Comparison of ENCODE assay signal across 8 cellular contexts in genomic region chr2:17813742-17814458, GRCh38. TPM values are rescaled to one million over a fixed set of nuclear protein-coding genes. Genes with fewer than 3 reads are reported as not detected.
A peak's percentile ranks its signal among the peaks of the same experiment; 100 is the strongest.
DNase-seq lines count a peak whose midpoint lies in the region; ATAC-seq, FAIRE-seq and TF ChIP-seq lines count a peak whose summit lies in the region.

No MANE protein-coding gene starts in this region.

- no peaks in the 10 kb centered on the region for H3K27me3 ChIP-seq in suprapubic skin
- H3K27me3 ChIP-seq in H7 (ENCODE audit: control insufficient read depth, insufficient read depth, low read length): no peaks in the 10 kb centered on the region

- peak overlapping the region; percentile 13 for H3K27ac ChIP-seq in cingulate gyrus (ENCODE audit: low read depth, low read length)
- H3K27ac ChIP-seq in suprapubic skin: peak overlapping the region; percentile 81

- peak; percentile 87 for ATAC-seq in GM19467 (IDR thresholded peaks at IDR 0.05; ENCODE audit: unreplicated experiment)
- ATAC-seq in HG03457 (IDR thresholded peaks at IDR 0.05; ENCODE audit: unreplicated experiment): peak; percentile 89
- no peak for ATAC-seq in esophagus mucosa

- DNase-seq in D721Med (ENCODE audit: insufficient read length, low spot score) (no peak), suprapubic skin (ENCODE audit: low spot score in 2 of 2) (no peak), H7 (no peak), cerebellar cortex (ENCODE audit: low spot score) (no peak)

- peak; percentile 41 for FAIRE-seq in D721Med (lab: Jason Lieb, UNC)

- no peak overlapping the region for H3K4me3 ChIP-seq in suprapubic skin
- H3K4me3 ChIP-seq in H7 (ENCODE audit: insufficient read depth, low read depth, low read length): no peak overlapping the region

- H3K4me1 ChIP-seq in suprapubic skin: peaks cover 32% of the 10 kb centered on the region

- TF ChIP-seq CTCF in D721Med (IDR thresholded peaks at IDR 0.05; ENCODE audit: insufficient read depth, missing control alignments) (no peak), suprapubic skin (IDR thresholded peaks at IDR 0.05) (no peak)

- H3K9me3 ChIP-seq in suprapubic skin: no peaks in the 10 kb centered on the region

- TF ChIP-seq EP300 in suprapubic skin (IDR thresholded peaks at IDR 0.05): no peak

- 49% methylated on average over 5 of the region's 5 CpGs for WGBS in suprapubic skin

- H3K36me3 ChIP-seq in suprapubic skin (no peaks in the 10 kb centered on the region), H7 (replicated peaks; ENCODE audit: control insufficient read depth, insufficient read depth, low read length) (no peaks in the 10 kb centered on the region)

- TF ChIP-seq POLR2A in suprapubic skin (IDR thresholded peaks at IDR 0.05): no peak

RNA-seq across cellular contexts. Expression of gene MSGN1, which starts 2.4 kb away (rescaled TPM):
- total RNA-seq in suprapubic skin (not detected), esophagus mucosa (not detected)
- total RNA-seq in H7 (2014; rRNA removed; shearing (Covaris generic)): not detected in 2 replicates

RNA-seq across cellular contexts. Expression of gene GEN1, which starts 60.0 kb away (rescaled TPM):
- total RNA-seq in suprapubic skin: 10 to 100 TPM in 3 of 4 donors, 1 to 10 TPM in 1; 8.9 to 15.2 (median 11.6) TPM
- total RNA-seq in H7 (2014; rRNA removed; shearing (Covaris generic)): 8.3 and 11.3 TPM in 2 replicates
- 18.1 TPM for total RNA-seq in esophagus mucosa
